27 cellular contexts compared by ENCODE assay signal in genomic region chr14:90198541-90198940, GRCh38. TPM values are rescaled to one million over a fixed set of nuclear protein-coding genes. Genes with fewer than 3 reads are reported as not detected.
DNase-seq lines count a peak whose midpoint lies in the region; ATAC-seq, FAIRE-seq and TF ChIP-seq lines count a peak whose summit lies in the region.
"Had no signal": no experiment of that assay in that cellular context is flagged by ENCODE, and none has a peak within 500 bp of the region (broad histone marks: within the 10 kb centered on the region; RNA-seq: fewer than 3 reads in every experiment).

No MANE protein-coding gene starts in this region.

- ATAC-seq in K562, result no peak
- peak; percentile 33 to 50 for ATAC-seq in stimulated activated naive B cell treated with anti-CD40 and anti-IgM and Interleukin-4, amounts not matched to agents 10 μg/mL and 1 μg/mL and 100 μg/mL, for 72 hours (replicated peaks)
- no peak for ATAC-seq in GM21390 (IDR thresholded peaks at IDR 0.05; ENCODE audit: unreplicated experiment)
- ATAC-seq: A549, GM12878 had no signal

- H3K9me3 Mint-ChIP-seq in stimulated activated naive B cell treated with anti-CD40 and anti-IgM and Interleukin-4, amounts not matched to agents 10 μg/mL and 1 μg/mL and 100 μg/mL, for 72 hours, result peaks cover 3 to 4% of the 10 kb centered on the region in 2 donors
- peaks cover 3% of the 10 kb centered on the region for H3K9me3 Mint-ChIP-seq in glutamatergic neuron (ENCODE audit: unreplicated experiment)

- H3K27me3 ChIP-seq in K562 (ENCODE audit: control insufficient read depth in 2 of 2, insufficient read depth in 2 of 2, low read length in 2 of 2), result peaks cover 0 to 16% of the 10 kb centered on the region in 2 experiments; a peak in 2 of 5 replicates
- H3K27me3 ChIP-seq: BLaER1 treated with 17β-estradiol and CSF1 and Interleukin-3, amounts not matched to agents 10 nM and 100 nM had no signal

- H4K20me1 ChIP-seq in K562 (replicated peaks; ENCODE audit: control insufficient read depth, insufficient read depth, low read length), result no peaks in the 10 kb centered on the region
- H4K20me1 ChIP-seq: BLaER1 treated with 17β-estradiol and CSF1 and Interleukin-3, amounts not matched to agents 10 nM and 100 nM had no signal

- TF ChIP-seq EP300 in K562 (IDR thresholded peaks at IDR 0.05; ENCODE audit: low read length), result no peak

- no peak for TF ChIP-seq RAD21 in K562 (CRISPR knock-in tag; conservative IDR thresholded peaks at IDR 0.05 in 1 of 2, IDR thresholded peaks at IDR 0.05 in 1 of 2)

- H3K4me3 Mint-ChIP-seq in stimulated activated naive B cell treated with anti-CD40 and anti-IgM and Interleukin-4, amounts not matched to agents 10 μg/mL and 1 μg/mL and 100 μg/mL, for 72 hours, result no peak overlapping the region
- H3K4me3 Mint-ChIP-seq in glutamatergic neuron (ENCODE audit: unreplicated experiment), result no peak overlapping the region
- H3K4me3 Mint-ChIP-seq: B cell; CD4-positive, alpha-beta memory T cell; CD4-positive, CD25-positive, alpha-beta regulatory T cell; CD8-positive, alpha-beta memory T cell had no signal

- DNase-seq in CD1c-positive myeloid dendritic cell (ENCODE audit: extremely low spot score) (peak; percentile 22), DMS53 treated with DMSO at 0.1 percent for 48 hours (lab: John Stamatoyannopoulos, UW; ENCODE audit: unreplicated experiment) (peak; percentile 13), K562 (ENCODE audit: extremely low read depth in 1 of 4, low spot score in 3 of 4) (no peak), glutamatergic neuron (no peak), pons (ENCODE audit: low spot score) (no peak), GM13976 (ENCODE audit: low spot score) (no peak)
- DNase-seq in stimulated activated naive B cell treated with anti-CD40 and anti-IgM and Interleukin-4, amounts not matched to agents 10 μg/mL and 1 μg/mL and 100 μg/mL, for 72 hours, result no peak
- DNase-seq: AML-193; CD4-positive, alpha-beta memory T cell; CD4-positive, CD25-positive, alpha-beta regulatory T cell; CD8-positive, alpha-beta memory T cell; COR-L47; DMS 273 treated with DMSO at 0.1 percent for 48 hours; DMS153; DMS79; DND-41; EL; GDM1 had no signal

- H3K4me1 Mint-ChIP-seq in stimulated activated naive B cell treated with anti-CD40 and anti-IgM and Interleukin-4, amounts not matched to agents 10 μg/mL and 1 μg/mL and 100 μg/mL, for 72 hours, result no peaks in the 10 kb centered on the region
- H3K4me1 Mint-ChIP-seq in glutamatergic neuron (ENCODE audit: low read depth, unreplicated experiment), result no peaks in the 10 kb centered on the region
- H3K4me1 Mint-ChIP-seq: B cell; CD4-positive, alpha-beta memory T cell; CD4-positive, CD25-positive, alpha-beta regulatory T cell; CD8-positive, alpha-beta memory T cell had no signal

- no peaks in the 10 kb centered on the region for H3K36me3 Mint-ChIP-seq in stimulated activated naive B cell treated with anti-CD40 and anti-IgM and Interleukin-4, amounts not matched to agents 10 μg/mL and 1 μg/mL and 100 μg/mL, for 72 hours
- no peaks in the 10 kb centered on the region for H3K36me3 Mint-ChIP-seq in glutamatergic neuron (ENCODE audit: unreplicated experiment)
- H3K36me3 Mint-ChIP-seq: CD4-positive, alpha-beta memory T cell; CD4-positive, CD25-positive, alpha-beta regulatory T cell; CD8-positive, alpha-beta memory T cell had no signal

- FAIRE-seq in K562 (lab: Jason Lieb, UNC), result no peak
- FAIRE-seq: A549, GM12878, GM12892, GM19239 had no signal

- intact Hi-C loops in K562 (cut with micrococcal nuclease), result no loop called here

- H3K9ac ChIP-seq in K562 (ENCODE audit: insufficient read depth in 1 of 2, low read depth in 2 of 2, low read length in 2 of 2), result no peak overlapping the region
- H3K9ac ChIP-seq: BLaER1 treated with 17β-estradiol and CSF1 and Interleukin-3, amounts not matched to agents 10 nM and 100 nM had no signal

- H3K79me2 ChIP-seq in K562 (ENCODE audit: control insufficient read depth, insufficient read depth, low read length), result no peaks in the 10 kb centered on the region

- WGBS in K562 (ENCODE audit: insufficient coverage, low coverage, missing lambda C conversion rate), result 21% methylated on average over 9 of the region's 9 CpGs

- in situ Hi-C loops in K562 (cut with MboI) (no loop called here), GM13976 (cut with MboI; ENCODE audit: low sequenced_read_pairs, unreplicated experiment) (no loop called here)

- no peak overlapping the region for H3K27ac Mint-ChIP-seq in stimulated activated naive B cell treated with anti-CD40 and anti-IgM and Interleukin-4, amounts not matched to agents 10 μg/mL and 1 μg/mL and 100 μg/mL, for 72 hours
- H3K27ac Mint-ChIP-seq in glutamatergic neuron (ENCODE audit: unreplicated experiment), result no peak overlapping the region
- H3K27ac Mint-ChIP-seq: B cell; CD4-positive, alpha-beta memory T cell; CD4-positive, CD25-positive, alpha-beta regulatory T cell; CD8-positive, alpha-beta memory T cell had no signal

- CTCF ChIA-PET in K562 (lab: Yijun Ruan, JAX; ENCODE audit: low intra/inter-chr PET ratio), result interaction anchor here (0.6 kb wide), 1 partner anchor 1746 kb away, joined by 3 read pairs; no protein-coding TSS in a partner anchor

- peaks cover 20 to 33% of the 10 kb centered on the region in 2 donors for H3K27me3 Mint-ChIP-seq in stimulated activated naive B cell treated with anti-CD40 and anti-IgM and Interleukin-4, amounts not matched to agents 10 μg/mL and 1 μg/mL and 100 μg/mL, for 72 hours
- H3K27me3 Mint-ChIP-seq in glutamatergic neuron (ENCODE audit: unreplicated experiment), result no peaks in the 10 kb centered on the region

- H3K9me3 ChIP-seq in K562 (replicated peaks; ENCODE audit: control insufficient read depth, insufficient read depth, low read depth, low read length), result no peaks in the 10 kb centered on the region
- H3K9me3 ChIP-seq: A549 had no signal

- H3K4me1 ChIP-seq in K562 (replicated peaks in 1 of 2; ENCODE audit: control insufficient read depth in 2 of 2, insufficient read depth in 2 of 2, low read length in 2 of 2), result no peaks in the 10 kb centered on the region
- H3K4me1 ChIP-seq: A549 had no signal

- no peak overlapping the region for H3K4me2 ChIP-seq in K562 (ENCODE audit: insufficient read depth, low read length)
- H3K4me2 ChIP-seq: A549; BLaER1 treated with 17β-estradiol and CSF1 and Interleukin-3, amounts not matched to agents 10 nM and 100 nM had no signal

- TF ChIP-seq CTCF in K562 (IDR thresholded peaks at IDR 0.05 in 2 of 3, conservative IDR thresholded peaks at IDR 0.05 in 1 of 3; ENCODE audit: insufficient read depth in 2 of 3, low read depth in 1 of 3, low read length in 3 of 3), result no peak
- TF ChIP-seq CTCF in glutamatergic neuron (IDR thresholded peaks at IDR 0.05; ENCODE audit: partially characterized antibody, unreplicated experiment), result no peak
- no peak for TF ChIP-seq CTCF in GM13976 (IDR thresholded peaks at IDR 0.05; ENCODE audit: borderline replicate concordance, control extremely low read depth, extremely low read depth, insufficient read depth, missing control alignments)

- no peaks in the 10 kb centered on the region for H3K36me3 ChIP-seq in K562 (ENCODE audit: control insufficient read depth, insufficient read depth, low read length)
- H3K36me3 ChIP-seq: BLaER1 treated with 17β-estradiol and CSF1 and Interleukin-3, amounts not matched to agents 10 nM and 100 nM had no signal

- H3K4me3 ChIP-seq in K562, result no peak overlapping the region
- H3K4me3 ChIP-seq: A549; BLaER1 treated with 17β-estradiol and CSF1 and Interleukin-3, amounts not matched to agents 10 nM and 100 nM; GM12878 had no signal

- no peak for TF ChIP-seq POLR2A in K562 (conservative IDR thresholded peaks at IDR 0.05)

- H2AFZ ChIP-seq in K562 (ENCODE audit: low read depth, low read length), result no peak overlapping the region

- no peaks in the 10 kb centered on the region for H3K9me1 ChIP-seq in K562 (ENCODE audit: control insufficient read depth, insufficient read depth, low read length)

- H3K27ac ChIP-seq in K562 (ENCODE audit: extremely low read depth, low read depth, low read length), result no peak overlapping the region
- H3K27ac ChIP-seq: 22Rv1; A549; BLaER1 treated with 17β-estradiol and CSF1 and Interleukin-3, amounts not matched to agents 10 nM and 100 nM; C4-2B had no signal

- POLR2A ChIA-PET in K562 (lab: Yijun Ruan, JAX), result no interaction called here

- BruUV-seq in K562 (replicated peaks; lab: Mats Ljungman, UMichigan), result no TSS peak

TF ChIP-seq in K562, 482 proteins besides CTCF, POLR2A, EP300 and RAD21 (continues in another document):
- peak; percentile 55 to 62; a peak in 3 of 4 replicates for TF ChIP-seq NRF1 (conservative IDR thresholded peaks at IDR 0.05 in 1 of 2, IDR thresholded peaks at IDR 0.05 in 1 of 2)

RNA-seq across cellular contexts. Expression of gene PSMC1, which starts 57.8 kb away (rescaled TPM):
- total RNA-seq in K562 (2011; cell fraction: chromatin; rRNA removed; ENCODE audit: low replicate concordance), result 27.4 and 39.6 TPM in 2 replicates
- total RNA-seq in K562 (2011; cell fraction: nucleolus; rRNA removed), result 16.8 and 21.6 TPM in 2 replicates
- total RNA-seq in K562 (2011; cell fraction: nucleoplasm; rRNA removed), result 20.5 and 22.8 TPM in 2 replicates
- 112 and 145 TPM in 2 replicates for total RNA-seq in K562 (2014; rRNA removed)
- total RNA-seq in K562 (2014; rRNA removed; fragmentation: Illumina TruSeq; extraction: Trizol), result 235 and 276 TPM in 2 replicates
- 237 and 264 TPM in 2 replicates for total RNA-seq in K562 (2015; rRNA removed; fragmentation: Illumina TruSeq; extraction: Trizol)
- total RNA-seq in K562 (2021), result 81.3 and 87.8 TPM in 2 replicates
- polyA plus RNA-seq in K562 (2011; rRNA removed), result 82.3 and 163 TPM in 2 replicates
- 27.7 and 52.1 TPM in 2 replicates for polyA plus RNA-seq in K562 (2011; cell fraction: cytosol; rRNA removed)
- polyA plus RNA-seq in K562 (2011; cell fraction: nucleus; rRNA removed), result 24.0 and 42.1 TPM in 2 replicates
- polyA plus RNA-seq in K562 (2012), result 105 and 107 TPM in 2 replicates
- 228 and 229 TPM in 2 replicates for polyA plus RNA-seq in K562 (2014; fragmentation: Illumina TruSeq; extraction: Trizol)
- polyA plus RNA-seq in K562 (2014; fragmentation: Nextera tagmentation; extraction: Ambion mirVana), result 100 to 1,000 TPM; 165 to 276 TPM
- polyA plus RNA-seq in K562 (2014; rRNA removed), result 136 and 163 TPM in 2 replicates
- 103 and 123 TPM in 2 replicates for polyA minus RNA-seq in K562 (2011; rRNA and poly(A)+ RNA removed)
- polyA minus RNA-seq in K562 (2011; cell fraction: cytosol; rRNA and poly(A)+ RNA removed), result 34.1 and 36.4 TPM in 2 replicates
- polyA minus RNA-seq in K562 (2011; cell fraction: nucleus; rRNA and poly(A)+ RNA removed), result 13.6 and 33.5 TPM in 2 replicates
- 113 TPM for total RNA-seq in glutamatergic neuron (ENCODE audit: unreplicated experiment)

Comparison
In these comparisons a context has a peak if more than half of its experiments do, and no peak if none do; other contexts are left out.
1. DNase-seq: peak in CD1c-positive myeloid dendritic cell (single experiment) and DMS53 treated with DMSO at 0.1 percent for 48 hours (single experiment); none in K562 (0 of 4), stimulated activated naive B cell treated with anti-CD40 and anti-IgM and Interleukin-4, amounts not matched to agents 10 μg/mL and 1 μg/mL and 100 μg/mL, for 72 hours (single experiment), glutamatergic neuron (single experiment), pons (single experiment) and GM13976 (single experiment).
2. ATAC-seq: peak in stimulated activated naive B cell treated with anti-CD40 and anti-IgM and Interleukin-4, amounts not matched to agents 10 μg/mL and 1 μg/mL and 100 μg/mL, for 72 hours (2 of 2); none in K562 (single experiment) and GM21390 (single experiment).